In the genomic region with DNA sequence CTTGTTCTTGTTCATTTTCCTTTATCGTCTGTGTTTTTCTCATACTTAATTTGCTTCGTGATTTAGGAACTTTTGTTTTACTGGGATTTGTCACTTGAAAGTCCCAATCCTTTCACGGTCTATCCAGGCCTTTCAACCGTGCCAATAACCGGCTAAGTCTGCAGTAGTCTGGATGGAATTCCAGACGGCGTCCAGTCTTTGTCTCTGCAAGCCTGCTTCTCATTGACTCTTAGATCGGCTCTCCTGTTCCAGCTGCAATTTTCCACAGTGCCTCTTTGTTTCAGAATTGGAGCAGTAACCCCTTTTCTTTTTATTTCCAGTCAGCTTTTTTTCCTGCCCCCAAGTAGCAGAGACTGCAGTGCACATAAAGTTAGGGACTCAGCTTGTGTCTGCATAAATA, we compare ENCODE assay signal across 1 cellular context.
TF ChIP-seq lines count a peak whose summit lies in the region.

No MANE protein-coding gene starts in this region.

TF ChIP-seq in WTC11, 78 proteins besides CTCF, POLR2A, EP300 and RAD21 (continued from another document):
- TF ChIP-seq, protein P1, sequence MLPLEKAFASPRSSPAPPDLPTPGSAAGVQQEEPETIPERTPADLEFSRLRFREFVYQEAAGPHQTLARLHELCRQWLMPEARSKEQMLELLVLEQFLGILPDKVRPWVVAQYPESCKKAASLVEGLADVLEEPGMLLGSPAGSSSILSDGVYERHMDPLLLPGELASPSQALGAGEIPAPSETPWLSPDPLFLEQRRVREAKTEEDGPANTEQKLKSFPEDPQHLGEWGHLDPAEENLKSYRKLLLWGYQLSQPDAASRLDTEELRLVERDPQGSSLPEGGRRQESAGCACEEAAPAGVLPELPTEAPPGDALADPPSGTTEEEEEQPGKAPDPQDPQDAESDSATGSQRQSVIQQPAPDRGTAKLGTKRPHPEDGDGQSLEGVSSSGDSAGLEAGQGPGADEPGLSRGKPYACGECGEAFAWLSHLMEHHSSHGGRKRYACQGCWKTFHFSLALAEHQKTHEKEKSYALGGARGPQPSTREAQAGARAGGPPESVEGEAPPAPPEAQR (CRISPR knock-in tag; IDR thresholded peaks at IDR 0.05): no peak
- TF ChIP-seq MXD4 (CRISPR knock-in tag; IDR thresholded peaks at IDR 0.05; ENCODE audit: borderline replicate concordance) (no peak), IRF2 (CRISPR knock-in tag; IDR thresholded peaks at IDR 0.05; ENCODE audit: borderline replicate concordance, low read depth) (no peak), FOXJ3 (CRISPR knock-in tag; IDR thresholded peaks at IDR 0.05; ENCODE audit: borderline replicate concordance) (no peak)
- TF ChIP-seq, protein P2, sequence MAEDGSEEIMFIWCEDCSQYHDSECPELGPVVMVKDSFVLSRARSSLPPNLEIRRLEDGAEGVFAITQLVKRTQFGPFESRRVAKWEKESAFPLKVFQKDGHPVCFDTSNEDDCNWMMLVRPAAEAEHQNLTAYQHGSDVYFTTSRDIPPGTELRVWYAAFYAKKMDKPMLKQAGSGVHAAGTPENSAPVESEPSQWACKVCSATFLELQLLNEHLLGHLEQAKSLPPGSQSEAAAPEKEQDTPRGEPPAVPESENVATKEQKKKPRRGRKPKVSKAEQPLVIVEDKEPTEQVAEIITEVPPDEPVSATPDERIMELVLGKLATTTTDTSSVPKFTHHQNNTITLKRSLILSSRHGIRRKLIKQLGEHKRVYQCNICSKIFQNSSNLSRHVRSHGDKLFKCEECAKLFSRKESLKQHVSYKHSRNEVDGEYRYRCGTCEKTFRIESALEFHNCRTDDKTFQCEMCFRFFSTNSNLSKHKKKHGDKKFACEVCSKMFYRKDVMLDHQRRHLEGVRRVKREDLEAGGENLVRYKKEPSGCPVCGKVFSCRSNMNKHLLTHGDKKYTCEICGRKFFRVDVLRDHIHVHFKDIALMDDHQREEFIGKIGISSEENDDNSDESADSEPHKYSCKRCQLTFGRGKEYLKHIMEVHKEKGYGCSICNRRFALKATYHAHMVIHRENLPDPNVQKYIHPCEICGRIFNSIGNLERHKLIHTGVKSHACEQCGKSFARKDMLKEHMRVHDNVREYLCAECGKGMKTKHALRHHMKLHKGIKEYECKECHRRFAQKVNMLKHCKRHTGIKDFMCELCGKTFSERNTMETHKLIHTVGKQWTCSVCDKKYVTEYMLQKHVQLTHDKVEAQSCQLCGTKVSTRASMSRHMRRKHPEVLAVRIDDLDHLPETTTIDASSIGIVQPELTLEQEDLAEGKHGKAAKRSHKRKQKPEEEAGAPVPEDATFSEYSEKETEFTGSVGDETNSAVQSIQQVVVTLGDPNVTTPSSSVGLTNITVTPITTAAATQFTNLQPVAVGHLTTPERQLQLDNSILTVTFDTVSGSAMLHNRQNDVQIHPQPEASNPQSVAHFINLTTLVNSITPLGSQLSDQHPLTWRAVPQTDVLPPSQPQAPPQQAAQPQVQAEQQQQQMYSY (CRISPR knock-in tag; IDR thresholded peaks at IDR 0.05): no peak
- TF ChIP-seq, protein P3, sequence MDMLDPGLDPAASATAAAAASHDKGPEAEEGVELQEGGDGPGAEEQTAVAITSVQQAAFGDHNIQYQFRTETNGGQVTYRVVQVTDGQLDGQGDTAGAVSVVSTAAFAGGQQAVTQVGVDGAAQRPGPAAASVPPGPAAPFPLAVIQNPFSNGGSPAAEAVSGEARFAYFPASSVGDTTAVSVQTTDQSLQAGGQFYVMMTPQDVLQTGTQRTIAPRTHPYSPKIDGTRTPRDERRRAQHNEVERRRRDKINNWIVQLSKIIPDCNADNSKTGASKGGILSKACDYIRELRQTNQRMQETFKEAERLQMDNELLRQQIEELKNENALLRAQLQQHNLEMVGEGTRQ (CRISPR knock-in tag; IDR thresholded peaks at IDR 0.05): no peak
